ENCODE assay signal across 1 cellular context in the genomic region with DNA sequence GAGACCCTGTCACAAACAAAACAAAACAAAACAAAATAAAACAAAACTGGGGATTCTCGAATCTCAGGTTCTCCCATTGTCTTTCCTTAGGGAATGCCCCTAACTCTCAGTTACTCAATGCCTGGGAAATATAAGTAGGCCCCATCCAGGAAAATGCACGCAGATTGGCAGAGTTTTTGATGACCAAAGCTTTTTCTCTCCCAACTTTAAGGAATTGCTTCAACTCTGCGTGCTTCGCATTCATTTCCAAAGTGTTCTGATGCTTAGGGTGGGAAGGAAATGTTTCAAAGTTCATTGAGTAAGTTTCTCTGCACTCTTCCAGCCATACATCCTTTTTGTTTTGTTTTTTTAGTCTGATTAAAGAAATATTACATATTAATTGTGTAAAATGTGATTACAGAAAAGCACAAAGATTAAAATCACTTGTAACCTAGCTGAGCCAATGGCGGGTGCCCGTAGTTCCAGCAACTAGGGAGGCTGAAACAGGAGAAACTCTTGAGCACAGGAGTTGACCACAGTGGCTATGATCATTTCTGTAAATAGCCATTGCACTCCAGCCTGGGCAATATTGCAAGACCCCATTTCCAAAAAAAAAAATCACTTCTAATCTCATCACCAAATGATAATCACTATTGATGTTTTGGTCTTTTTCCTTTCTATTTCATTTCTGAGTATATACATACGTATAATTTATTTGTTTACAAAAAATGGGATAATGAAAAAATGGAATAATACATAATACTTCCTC.
TF ChIP-seq lines count a peak whose summit lies in the region.

No MANE protein-coding gene starts in this region.

TF ChIP-seq in GM23338, 12 proteins besides CTCF, POLR2A, EP300 and RAD21 (continued from another document):
- TF ChIP-seq, protein P1, sequence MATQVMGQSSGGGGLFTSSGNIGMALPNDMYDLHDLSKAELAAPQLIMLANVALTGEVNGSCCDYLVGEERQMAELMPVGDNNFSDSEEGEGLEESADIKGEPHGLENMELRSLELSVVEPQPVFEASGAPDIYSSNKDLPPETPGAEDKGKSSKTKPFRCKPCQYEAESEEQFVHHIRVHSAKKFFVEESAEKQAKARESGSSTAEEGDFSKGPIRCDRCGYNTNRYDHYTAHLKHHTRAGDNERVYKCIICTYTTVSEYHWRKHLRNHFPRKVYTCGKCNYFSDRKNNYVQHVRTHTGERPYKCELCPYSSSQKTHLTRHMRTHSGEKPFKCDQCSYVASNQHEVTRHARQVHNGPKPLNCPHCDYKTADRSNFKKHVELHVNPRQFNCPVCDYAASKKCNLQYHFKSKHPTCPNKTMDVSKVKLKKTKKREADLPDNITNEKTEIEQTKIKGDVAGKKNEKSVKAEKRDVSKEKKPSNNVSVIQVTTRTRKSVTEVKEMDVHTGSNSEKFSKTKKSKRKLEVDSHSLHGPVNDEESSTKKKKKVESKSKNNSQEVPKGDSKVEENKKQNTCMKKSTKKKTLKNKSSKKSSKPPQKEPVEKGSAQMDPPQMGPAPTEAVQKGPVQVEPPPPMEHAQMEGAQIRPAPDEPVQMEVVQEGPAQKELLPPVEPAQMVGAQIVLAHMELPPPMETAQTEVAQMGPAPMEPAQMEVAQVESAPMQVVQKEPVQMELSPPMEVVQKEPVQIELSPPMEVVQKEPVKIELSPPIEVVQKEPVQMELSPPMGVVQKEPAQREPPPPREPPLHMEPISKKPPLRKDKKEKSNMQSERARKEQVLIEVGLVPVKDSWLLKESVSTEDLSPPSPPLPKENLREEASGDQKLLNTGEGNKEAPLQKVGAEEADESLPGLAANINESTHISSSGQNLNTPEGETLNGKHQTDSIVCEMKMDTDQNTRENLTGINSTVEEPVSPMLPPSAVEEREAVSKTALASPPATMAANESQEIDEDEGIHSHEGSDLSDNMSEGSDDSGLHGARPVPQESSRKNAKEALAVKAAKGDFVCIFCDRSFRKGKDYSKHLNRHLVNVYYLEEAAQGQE (IDR thresholded peaks at IDR 0.05; ENCODE audit: unreplicated experiment), result no peak
- TF ChIP-seq EZH2phosphoT487 (IDR thresholded peaks at IDR 0.05; ENCODE audit: unreplicated experiment) (no peak), CREB1 (CRISPR knock-in tag; IDR thresholded peaks at IDR 0.05; ENCODE audit: low read depth) (no peak)
- TF ChIP-seq, protein P2, sequence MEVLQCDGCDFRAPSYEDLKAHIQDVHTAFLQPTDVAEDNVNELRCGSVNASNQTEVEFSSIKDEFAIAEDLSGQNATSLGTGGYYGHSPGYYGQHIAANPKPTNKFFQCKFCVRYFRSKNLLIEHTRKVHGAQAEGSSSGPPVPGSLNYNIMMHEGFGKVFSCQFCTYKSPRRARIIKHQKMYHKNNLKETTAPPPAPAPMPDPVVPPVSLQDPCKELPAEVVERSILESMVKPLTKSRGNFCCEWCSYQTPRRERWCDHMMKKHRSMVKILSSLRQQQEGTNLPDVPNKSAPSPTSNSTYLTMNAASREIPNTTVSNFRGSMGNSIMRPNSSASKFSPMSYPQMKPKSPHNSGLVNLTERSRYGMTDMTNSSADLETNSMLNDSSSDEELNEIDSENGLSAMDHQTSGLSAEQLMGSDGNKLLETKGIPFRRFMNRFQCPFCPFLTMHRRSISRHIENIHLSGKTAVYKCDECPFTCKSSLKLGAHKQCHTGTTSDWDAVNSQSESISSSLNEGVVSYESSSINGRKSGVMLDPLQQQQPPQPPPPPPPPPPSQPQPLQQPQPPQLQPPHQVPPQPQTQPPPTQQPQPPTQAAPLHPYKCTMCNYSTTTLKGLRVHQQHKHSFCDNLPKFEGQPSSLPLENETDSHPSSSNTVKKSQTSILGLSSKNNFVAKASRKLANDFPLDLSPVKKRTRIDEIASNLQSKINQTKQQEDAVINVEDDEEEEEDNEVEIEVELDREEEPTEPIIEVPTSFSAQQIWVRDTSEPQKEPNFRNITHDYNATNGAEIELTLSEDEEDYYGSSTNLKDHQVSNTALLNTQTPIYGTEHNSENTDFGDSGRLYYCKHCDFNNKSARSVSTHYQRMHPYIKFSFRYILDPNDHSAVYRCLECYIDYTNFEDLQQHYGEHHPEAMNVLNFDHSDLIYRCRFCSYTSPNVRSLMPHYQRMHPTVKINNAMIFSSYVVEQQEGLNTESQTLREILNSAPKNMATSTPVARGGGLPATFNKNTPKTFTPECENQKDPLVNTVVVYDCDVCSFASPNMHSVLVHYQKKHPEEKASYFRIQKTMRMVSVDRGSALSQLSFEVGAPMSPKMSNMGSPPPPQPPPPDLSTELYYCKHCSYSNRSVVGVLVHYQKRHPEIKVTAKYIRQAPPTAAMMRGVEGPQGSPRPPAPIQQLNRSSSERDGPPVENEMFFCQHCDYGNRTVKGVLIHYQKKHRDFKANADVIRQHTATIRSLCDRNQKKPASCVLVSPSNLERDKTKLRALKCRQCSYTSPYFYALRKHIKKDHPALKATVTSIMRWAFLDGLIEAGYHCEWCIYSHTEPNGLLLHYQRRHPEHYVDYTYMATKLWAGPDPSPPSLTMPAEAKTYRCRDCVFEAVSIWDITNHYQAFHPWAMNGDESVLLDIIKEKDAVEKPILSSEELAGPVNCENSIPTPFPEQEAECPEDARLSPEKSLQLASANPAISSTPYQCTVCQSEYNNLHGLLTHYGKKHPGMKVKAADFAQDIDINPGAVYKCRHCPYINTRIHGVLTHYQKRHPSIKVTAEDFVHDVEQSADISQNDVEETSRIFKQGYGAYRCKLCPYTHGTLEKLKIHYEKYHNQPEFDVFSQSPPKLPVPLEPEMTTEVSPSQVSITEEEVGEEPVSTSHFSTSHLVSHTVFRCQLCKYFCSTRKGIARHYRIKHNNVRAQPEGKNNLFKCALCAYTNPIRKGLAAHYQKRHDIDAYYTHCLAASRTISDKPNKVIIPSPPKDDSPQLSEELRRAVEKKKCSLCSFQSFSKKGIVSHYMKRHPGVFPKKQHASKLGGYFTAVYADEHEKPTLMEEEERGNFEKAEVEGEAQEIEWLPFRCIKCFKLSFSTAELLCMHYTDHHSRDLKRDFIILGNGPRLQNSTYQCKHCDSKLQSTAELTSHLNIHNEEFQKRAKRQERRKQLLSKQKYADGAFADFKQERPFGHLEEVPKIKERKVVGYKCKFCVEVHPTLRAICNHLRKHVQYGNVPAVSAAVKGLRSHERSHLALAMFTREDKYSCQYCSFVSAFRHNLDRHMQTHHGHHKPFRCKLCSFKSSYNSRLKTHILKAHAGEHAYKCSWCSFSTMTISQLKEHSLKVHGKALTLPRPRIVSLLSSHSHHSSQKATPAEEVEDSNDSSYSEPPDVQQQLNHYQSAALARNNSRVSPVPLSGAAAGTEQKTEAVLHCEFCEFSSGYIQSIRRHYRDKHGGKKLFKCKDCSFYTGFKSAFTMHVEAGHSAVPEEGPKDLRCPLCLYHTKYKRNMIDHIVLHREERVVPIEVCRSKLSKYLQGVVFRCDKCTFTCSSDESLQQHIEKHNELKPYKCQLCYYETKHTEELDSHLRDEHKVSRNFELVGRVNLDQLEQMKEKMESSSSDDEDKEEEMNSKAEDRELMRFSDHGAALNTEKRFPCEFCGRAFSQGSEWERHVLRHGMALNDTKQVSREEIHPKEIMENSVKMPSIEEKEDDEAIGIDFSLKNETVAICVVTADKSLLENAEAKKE (CRISPR knock-in tag; IDR thresholded peaks at IDR 0.05), result no peak
TF ChIP-seq in GM23338: peak in this region for 0.
